Comparison of ENCODE assay signal across 11 cellular contexts in the genomic region with DNA sequence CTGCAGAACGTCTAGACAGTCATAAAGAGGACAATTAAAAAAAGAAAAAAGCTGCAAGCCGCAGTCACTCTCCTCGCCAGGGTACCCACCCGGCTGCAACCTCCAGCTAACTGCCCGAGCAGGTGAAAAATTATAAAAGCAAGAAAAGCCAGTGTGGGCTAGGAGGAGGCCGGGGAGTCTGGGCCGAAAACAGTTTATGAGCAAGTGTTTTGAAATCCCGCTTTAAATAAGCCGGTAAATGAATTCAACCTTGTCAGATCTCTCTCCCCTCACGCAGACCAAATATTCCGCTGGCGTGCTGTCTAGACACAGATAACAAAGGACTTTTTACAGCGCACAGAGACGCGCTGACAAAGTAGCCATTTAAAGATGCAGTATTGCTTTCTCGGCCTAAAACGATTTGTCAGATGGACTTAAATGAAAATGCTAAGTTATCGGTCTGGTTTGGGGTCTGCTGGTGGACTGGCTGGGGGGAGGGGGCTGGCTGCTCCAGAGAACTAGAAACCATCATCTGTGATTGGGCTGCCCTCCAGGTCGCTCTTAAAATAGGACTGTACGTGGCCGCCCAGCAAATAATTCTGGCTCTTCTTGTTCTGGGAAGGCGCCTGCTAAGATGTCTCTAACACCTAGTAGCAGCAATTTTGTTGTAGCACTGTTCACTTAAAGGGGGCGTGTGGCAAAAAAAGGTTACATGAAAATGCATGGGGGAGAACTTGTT. TPM values are rescaled to one million over a fixed set of nuclear protein-coding genes. Genes with fewer than 3 reads are reported as not detected.
DNase-seq lines count a peak whose midpoint lies in the region; ATAC-seq and TF ChIP-seq lines count a peak whose summit lies in the region.
"Had no signal": no experiment of that assay in that cellular context is flagged by ENCODE, and none has a peak within 500 bp of the region (broad histone marks: within the 10 kb centered on the region; RNA-seq: fewer than 3 reads in every experiment).

No MANE protein-coding gene starts in this region.

- H3K27me3 ChIP-seq in BLaER1: no peaks in the 10 kb centered on the region
- H3K27me3 ChIP-seq in esophagus squamous epithelium: no peaks in the 10 kb centered on the region
- no peaks in the 10 kb centered on the region for H3K27me3 ChIP-seq in neuron (ENCODE audit: insufficient read depth, low read length)
- H3K27me3 ChIP-seq: SJSA1 had no signal

- H3K27ac ChIP-seq in BLaER1: peak overlapping the region; percentile 61
- peak overlapping the region in 3 of 4 donors; percentile 44 to 67 (median 44) for H3K27ac ChIP-seq in esophagus squamous epithelium
- H3K27ac ChIP-seq: SJSA1 had no signal

- intact Hi-C loops in esophagus squamous epithelium (cut with DNase I): no loop called here

- peak overlapping the region; percentile 23 for H2AFZ ChIP-seq in neuron (ENCODE audit: low read depth, low read length)

- WGBS in esophagus squamous epithelium, 2 donors: 50 to 58% methylated on average over 23 of the region's 23 CpGs

- no peak for TF ChIP-seq CTCF in esophagus squamous epithelium (IDR thresholded peaks at IDR 0.05)

- H3K9me3 ChIP-seq in BLaER1 (no peaks in the 10 kb centered on the region), esophagus squamous epithelium (no peaks in the 10 kb centered on the region), neuron (ENCODE audit: low read length) (no peaks in the 10 kb centered on the region)
- H3K9me3 ChIP-seq: SJSA1 had no signal

- H3K36me3 ChIP-seq in BLaER1 (no peaks in the 10 kb centered on the region), esophagus squamous epithelium (no peaks in the 10 kb centered on the region), neuron (ENCODE audit: insufficient read depth, low read length) (no peaks in the 10 kb centered on the region)
- H3K36me3 ChIP-seq: SJSA1 had no signal

- peaks cover 100% of the 10 kb centered on the region for H3K4me1 ChIP-seq in BLaER1
- H3K4me1 ChIP-seq in esophagus squamous epithelium: peaks cover 12 to 99% (median 58%) of the 10 kb centered on the region in 3 donors
- H3K4me1 ChIP-seq in neuron (ENCODE audit: insufficient read depth, low read length): peaks cover 44% of the 10 kb centered on the region
- H3K4me1 ChIP-seq: SJSA1 had no signal

- peaks cover 88% of the 10 kb centered on the region for H4K20me1 ChIP-seq in BLaER1

- no peak for TF ChIP-seq POLR2A in esophagus squamous epithelium (IDR thresholded peaks at IDR 0.05)

- peak overlapping the region; percentile 81 for H3K4me2 ChIP-seq in BLaER1

- DNase-seq in NCI-H526 treated with DMSO at 0.1 percent for 48 hours (lab: John Stamatoyannopoulos, UW) (peak; percentile 46), esophagus squamous epithelium (lab: John Stamatoyannopoulos, UW) (no peak), NCI-H2171 treated with DMSO at 0.1 percent for 48 hours (lab: John Stamatoyannopoulos, UW) (no peak), CD1c-positive myeloid dendritic cell (ENCODE audit: extremely low spot score) (no peak), NCI-H1930 (lab: John Stamatoyannopoulos, UW) (no peak)
- DNase-seq: Kasumi-1, NCI-H226 had no signal

- H3K9ac ChIP-seq in BLaER1: peak overlapping the region; percentile 53

- ATAC-seq in GM18907 (IDR thresholded peaks at IDR 0.05; ENCODE audit: unreplicated experiment): no peak

- peak overlapping the region; percentile 40 for H3K4me3 ChIP-seq in BLaER1
- peak overlapping the region in 1 of 4 donors; percentile 26 for H3K4me3 ChIP-seq in esophagus squamous epithelium
- H3K4me3 ChIP-seq in neuron (ENCODE audit: low read length): peak overlapping the region; percentile 36
- H3K4me3 ChIP-seq: SJSA1 had no signal

RNA-seq across cellular contexts. Expression of a gene that starts 24.5 kb away (rescaled TPM):
- 1 to 10 TPM in 3 of 4 donors, under 1 TPM in 1; 0.95 to 4.6 (median 2.6) TPM for total RNA-seq in esophagus squamous epithelium
